ENCODE assay signal across 24 cellular contexts in genomic region chr2:233115121-233115520, GRCh38. TPM values are rescaled to one million over a fixed set of nuclear protein-coding genes. Genes with fewer than 3 reads are reported as not detected.
DNase-seq lines count a peak whose midpoint lies in the region; ATAC-seq lines count a peak whose summit lies in the region.
"Had no signal": no experiment of that assay in that cellular context is flagged by ENCODE, and none has a peak within 500 bp of the region (broad histone marks: within the 10 kb centered on the region; RNA-seq: fewer than 3 reads in every experiment).

No MANE protein-coding gene starts in this region.

- CTCF ChIA-PET in CD8-positive, alpha-beta memory T cell (lab: Charles Lee) = interaction anchor here (1.5 kb wide), 1 partner anchor 61 kb away, joined by 6 read pairs; no protein-coding TSS in a partner anchor

- POLR2A ChIA-PET in CD8-positive, alpha-beta memory T cell (lab: Charles Lee) = no interaction called here

- no peaks in the 10 kb centered on the region for H3K27me3 Mint-ChIP-seq in CD8-positive, alpha-beta memory T cell
- no peaks in the 10 kb centered on the region for H3K27me3 Mint-ChIP-seq in activated naive CD8-positive, alpha-beta T cell treated with anti-CD3 and anti-CD28 coated beads, Interleukin-2, amount 50 U/mL, for 24 hours
- H3K27me3 Mint-ChIP-seq: activated naive CD8-positive, alpha-beta T cell had no signal

- peaks cover 0 to 57% (median 7%) of the 10 kb centered on the region in 3 donors for H3K36me3 Mint-ChIP-seq in CD8-positive, alpha-beta memory T cell
- H3K36me3 Mint-ChIP-seq in activated naive CD8-positive, alpha-beta T cell treated with anti-CD3 and anti-CD28 coated beads, Interleukin-2, amount 50 U/mL, for 24 hours (ENCODE audit: low read depth) = peaks cover 3% of the 10 kb centered on the region

- no peak overlapping the region for H3K4ac ChIP-seq in neuronal stem cell (ENCODE audit: low read length)

- H3K36me3 ChIP-seq in CD8-positive, alpha-beta memory T cell (ENCODE audit: insufficient read depth, low read length) = no peaks in the 10 kb centered on the region
- H3K36me3 ChIP-seq in neuronal stem cell (replicated peaks in 1 of 2; ENCODE audit: control insufficient read depth in 2 of 2, insufficient read depth in 2 of 2, low read length in 2 of 2) = no peaks in the 10 kb centered on the region
- H3K36me3 ChIP-seq: stomach had no signal

- no peak overlapping the region for H2AFZ ChIP-seq in neuronal stem cell (ENCODE audit: low read length)

- H4K8ac ChIP-seq in neuronal stem cell (ENCODE audit: low read depth, low read length) = no peak overlapping the region

- H4K91ac ChIP-seq in neuronal stem cell (ENCODE audit: low read depth, low read length, poor library complexity) = no peak overlapping the region

- H3K14ac ChIP-seq in neuronal stem cell (ENCODE audit: low read length) = no peak overlapping the region

- no peak overlapping the region for H2BK12ac ChIP-seq in neuronal stem cell (ENCODE audit: low read length)

- no peak overlapping the region for H2BK120ac ChIP-seq in neuronal stem cell (ENCODE audit: low read depth, low read length)

- H3K79me1 ChIP-seq in neuronal stem cell (ENCODE audit: low read depth, low read length) = peaks cover 2% of the 10 kb centered on the region

- no peak overlapping the region for H3K4me2 ChIP-seq in neuronal stem cell (ENCODE audit: insufficient read depth, low read length, poor library complexity, severe bottlenecking)

- no peak overlapping the region for H3K23ac ChIP-seq in neuronal stem cell (ENCODE audit: low read depth, low read length, poor library complexity)

- no peaks in the 10 kb centered on the region for H3K27me3 ChIP-seq in CD8-positive, alpha-beta memory T cell (ENCODE audit: insufficient read depth, low read length, poor library complexity, severe bottlenecking)
- peaks cover 0 to 3% (median 0%) of the 10 kb centered on the region in 3 experiments for H3K27me3 ChIP-seq in neuronal stem cell (ENCODE audit: control insufficient read depth in 3 of 3, insufficient read depth in 3 of 3, low read depth in 1 of 3, low read length in 3 of 3)
- H3K27me3 ChIP-seq: stomach had no signal

- H3K27ac ChIP-seq in CD8-positive, alpha-beta memory T cell (ENCODE audit: low read depth, low read length) = no peak overlapping the region
- no peak overlapping the region for H3K27ac ChIP-seq in neuronal stem cell (replicated peaks; ENCODE audit: low read length)
- H3K27ac ChIP-seq: 22Rv1, skin epidermis, stomach, VCaP had no signal

- H2BK5ac ChIP-seq in neuronal stem cell (ENCODE audit: low read length) = no peak overlapping the region

- no peak overlapping the region for H2BK15ac ChIP-seq in neuronal stem cell (ENCODE audit: low read length)

- no peaks in the 10 kb centered on the region for H3K9me3 Mint-ChIP-seq in CD8-positive, alpha-beta memory T cell
- H3K9me3 Mint-ChIP-seq in activated naive CD8-positive, alpha-beta T cell treated with anti-CD3 and anti-CD28 coated beads, Interleukin-2, amount 50 U/mL, for 24 hours = no peaks in the 10 kb centered on the region
- H3K9me3 Mint-ChIP-seq: HFFc6, nephron had no signal

- H3K27ac Mint-ChIP-seq in CD8-positive, alpha-beta memory T cell = peak overlapping the region; percentile 15 to 93 (median 83)
- peak overlapping the region; percentile 68 for H3K27ac Mint-ChIP-seq in activated naive CD8-positive, alpha-beta T cell treated with anti-CD3 and anti-CD28 coated beads, Interleukin-2, amount 50 U/mL, for 24 hours
- H3K27ac Mint-ChIP-seq: HFFc6, nephron had no signal

- no peaks in the 10 kb centered on the region for H3K9me3 ChIP-seq in CD8-positive, alpha-beta memory T cell (ENCODE audit: low read length)
- H3K9me3 ChIP-seq in neuronal stem cell (replicated peaks in 1 of 2; ENCODE audit: control insufficient read depth in 2 of 2, insufficient read depth in 1 of 2, low read depth in 1 of 2, low read length in 2 of 2) = no peaks in the 10 kb centered on the region
- H3K9me3 ChIP-seq: stomach had no signal

- no CpG with 5 or more reads among the region's 7 CpGs for WGBS in neuronal stem cell (ENCODE audit: extremely low coverage in 2 of 2, insufficient read length in 2 of 2, insufficient replicate concordance in 1 of 2), 2 donors

- H3K9ac ChIP-seq in neuronal stem cell (ENCODE audit: low read depth, low read length, poor library complexity) = no peak overlapping the region

- H3K4me1 ChIP-seq in CD8-positive, alpha-beta memory T cell (ENCODE audit: insufficient read depth, low read length) = peaks cover 50% of the 10 kb centered on the region
- peaks cover 0 to 1% of the 10 kb centered on the region in 2 donors for H3K4me1 ChIP-seq in neuronal stem cell (ENCODE audit: control insufficient read depth in 2 of 2, insufficient read depth in 1 of 2, low read depth in 1 of 2, low read length in 2 of 2)

- H3K4me1 Mint-ChIP-seq in CD8-positive, alpha-beta memory T cell = peaks cover 73 to 93% (median 90%) of the 10 kb centered on the region in 3 donors
- peaks cover 65% of the 10 kb centered on the region for H3K4me1 Mint-ChIP-seq in activated naive CD8-positive, alpha-beta T cell treated with anti-CD3 and anti-CD28 coated beads, Interleukin-2, amount 50 U/mL, for 24 hours

- ATAC-seq in activated naive CD8-positive, alpha-beta T cell treated with anti-CD3 and anti-CD28 coated beads, Interleukin-2, amount 50 U/mL, for 24 hours = no peak
- ATAC-seq in HG03045 (IDR thresholded peaks at IDR 0.05; ENCODE audit: unreplicated experiment) = no peak
- ATAC-seq: Right ventricle myocardium inferior had no signal

- DNase-seq in DMS79 treated with DMSO at 0.1 percent for 48 hours (lab: John Stamatoyannopoulos, UW) (peak; percentile 8), DMS79 (lab: John Stamatoyannopoulos, UW) (no peak), neuronal stem cell (ENCODE audit: low spot score) (no peak), KG1 (lab: John Stamatoyannopoulos, UW) (no peak), globus pallidus (ENCODE audit: low spot score) (no peak)
- DNase-seq in CD8-positive, alpha-beta memory T cell = no peak
- no peak for DNase-seq in activated naive CD8-positive, alpha-beta T cell treated with anti-CD3 and anti-CD28 coated beads, Interleukin-2, amount 50 U/mL, for 24 hours
- DNase-seq: activated CD4-positive, alpha-beta T cell treated with anti-CD3 and anti-CD28 coated beads, Interleukin-2, amount 50 U/mL, for 48 hours; HFFc6; kidney glomerular epithelial cell; mesenchymal stem cell; NCI-H1436 treated with DMSO at 0.1 percent for 48 hours; NCI-H2171; NCI-H748 treated with DMSO at 0.1 percent for 48 hours; stimulated activated CD4-positive, alpha-beta T cell treated with anti-CD3 and anti-CD28 coated beads, Interleukin-2, amount 100 ng/mL, for 24 hours; stomach; trophoblast cell had no signal

- H2AK5ac ChIP-seq in neuronal stem cell (ENCODE audit: low read depth, low read length) = no peak overlapping the region

- H3K18ac ChIP-seq in neuronal stem cell (ENCODE audit: low read length) = peak overlapping the region; percentile 91

- no peak overlapping the region for H3K4me3 ChIP-seq in CD8-positive, alpha-beta memory T cell (ENCODE audit: low read length)
- no peak overlapping the region for H3K4me3 ChIP-seq in neuronal stem cell (ENCODE audit: low read length in 2 of 2)
- H3K4me3 ChIP-seq: skin epidermis, stomach had no signal

- peak overlapping the region in 4 of 7 donors; percentile 39 to 74 (median 52) for H3K4me3 Mint-ChIP-seq in CD8-positive, alpha-beta memory T cell
- no peak overlapping the region for H3K4me3 Mint-ChIP-seq in activated naive CD8-positive, alpha-beta T cell treated with anti-CD3 and anti-CD28 coated beads, Interleukin-2, amount 50 U/mL, for 24 hours
- H3K4me3 Mint-ChIP-seq: HFFc6, nephron had no signal

RNA-seq across cellular contexts. Expression of gene INPP5D, which starts 55.0 kb away (rescaled TPM):
- 10 to 100 TPM; 49.3 to 51.0 TPM for total RNA-seq in CD8-positive, alpha-beta memory T cell
- polyA plus RNA-seq in CD8-positive, alpha-beta memory T cell = 146 TPM
- polyA plus RNA-seq in neuronal stem cell (2013, experiment 1 of 2) = 4.5 TPM
- 4.4 TPM for polyA plus RNA-seq in neuronal stem cell (2013, experiment 2 of 2)
